10 cellular contexts compared by ENCODE assay signal in genomic region chr5:141492168-141492885, GRCh38.
A peak's percentile ranks its signal among the peaks of the same experiment; 100 is the strongest.
DNase-seq lines count a peak whose midpoint lies in the region; ATAC-seq, FAIRE-seq and TF ChIP-seq lines count a peak whose summit lies in the region.
"Had no signal": no experiment of that assay in that cellular context is flagged by ENCODE, and none has a peak within 500 bp of the region (broad histone marks: within the 10 kb centered on the region; RNA-seq: fewer than 3 reads in every experiment).

No MANE protein-coding gene starts in this region.

- H3K27ac ChIP-seq in caudate nucleus (ENCODE audit: low read depth, low read length) (peak overlapping the region; percentile 88), brain microvascular endothelial cell (no peak overlapping the region)

- H3K36me3 ChIP-seq in brain microvascular endothelial cell (replicated peaks): no peaks in the 10 kb centered on the region

- DNase-seq in caudate nucleus (lab: John Stamatoyannopoulos, UW) (peak in 11 of 61 donors; percentile 25 to 64 (median 37)), HTR-8/SVneo (ENCODE audit: insufficient read length, low spot score) (no peak), SKM-1 treated with dmso at 0.1 percent for 144 hours (lab: John Stamatoyannopoulos, UW; ENCODE audit: unreplicated experiment) (no peak), brain microvascular endothelial cell (no peak)
- peak; percentile 35 for DNase-seq in stimulated activated CD4-positive, alpha-beta T cell treated with anti-CD3 and anti-CD28 coated beads, Interleukin-1b, Interleukin-23, amount 100 ng/mL, for 48 hours
- DNase-seq: OCI-M1; stimulated activated naive CD4-positive, alpha-beta T cell treated with Interleukin-2 at 50 U/mL for 16 hours had no signal

- no peak overlapping the region for H3K4me3 ChIP-seq in brain microvascular endothelial cell (ENCODE audit: low read depth, low read length)

- no peak for TF ChIP-seq CTCF in brain microvascular endothelial cell (IDR thresholded peaks at IDR 0.05; ENCODE audit: low read depth, low read length, missing control alignments)

- H3K27me3 ChIP-seq in brain microvascular endothelial cell (replicated peaks): no peaks in the 10 kb centered on the region

- in situ Hi-C loops in brain microvascular endothelial cell (cut with HindIII; ENCODE audit: low pct_ligation_motif_present, low sequenced_read_pairs): no loop called here

- FAIRE-seq in HTR-8/SVneo (lab: Jason Lieb, UNC): no peak

- peak; percentile 67 for ATAC-seq in GM19035 (IDR thresholded peaks at IDR 0.05; ENCODE audit: unreplicated experiment)
- ATAC-seq in HG03039 (IDR thresholded peaks at IDR 0.05; ENCODE audit: unreplicated experiment): peak; percentile 55
- no peak for ATAC-seq in HG02571 (IDR thresholded peaks at IDR 0.05; ENCODE audit: unreplicated experiment)
